2 cellular contexts compared by ENCODE assay signal in the genomic region with DNA sequence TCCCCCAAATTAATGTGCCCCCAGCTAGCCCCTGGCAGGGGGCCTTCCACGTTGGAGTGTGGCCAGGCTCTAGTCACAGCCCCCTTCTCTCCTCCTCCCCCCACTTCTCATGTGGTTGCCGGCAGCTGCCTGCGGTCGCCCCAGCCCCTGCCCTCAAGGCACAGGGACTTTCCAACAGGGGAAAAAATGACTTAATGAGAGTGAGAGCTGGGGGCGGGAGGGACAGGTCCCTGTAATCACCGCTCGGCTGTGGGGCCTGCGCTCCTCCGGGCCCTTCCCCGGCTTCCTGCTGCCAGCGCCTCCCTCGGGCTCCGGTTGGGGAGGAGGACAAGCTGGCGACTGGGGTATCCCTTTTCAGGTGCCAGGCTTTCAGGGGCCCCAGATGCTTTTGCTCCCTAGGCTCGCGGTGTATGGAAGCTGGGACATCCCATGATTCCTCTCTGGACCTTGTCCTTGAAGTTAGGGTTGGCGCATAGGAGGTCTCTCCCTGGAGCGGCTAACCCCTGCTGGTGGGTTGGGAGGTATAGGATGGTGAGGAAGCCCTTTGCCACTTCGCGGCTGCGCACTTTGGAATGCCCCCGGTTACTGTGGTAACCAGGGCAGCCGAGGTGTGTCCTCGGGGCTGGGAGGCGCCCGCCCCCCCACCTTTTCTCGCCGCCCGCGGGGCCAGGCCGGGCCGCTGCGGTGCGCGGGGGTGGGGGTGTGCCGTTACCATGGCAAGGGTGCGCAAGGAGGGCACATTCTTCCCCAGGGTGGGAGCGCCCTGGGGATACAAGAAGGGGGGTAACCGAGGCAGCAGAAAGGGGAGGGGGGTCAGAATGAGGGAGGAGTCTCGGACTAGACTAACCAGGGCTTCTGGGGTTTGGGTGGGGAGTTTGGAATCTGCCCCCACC.
TF ChIP-seq lines count a peak whose summit lies in the region.

No MANE protein-coding gene starts in this region.

TF ChIP-seq in IMR-90, 13 proteins besides CTCF, POLR2A, EP300 and RAD21:
- no peak for TF ChIP-seq CHD1 (IDR thresholded peaks at IDR 0.05; ENCODE audit: low read depth, low read length)
- TF ChIP-seq RFX5 (IDR thresholded peaks at IDR 0.05; ENCODE audit: low read depth, low read length), result no peak
- no peak for TF ChIP-seq MAFK (IDR thresholded peaks at IDR 0.05; ENCODE audit: low read depth, low read length)
- TF ChIP-seq, protein P1, sequence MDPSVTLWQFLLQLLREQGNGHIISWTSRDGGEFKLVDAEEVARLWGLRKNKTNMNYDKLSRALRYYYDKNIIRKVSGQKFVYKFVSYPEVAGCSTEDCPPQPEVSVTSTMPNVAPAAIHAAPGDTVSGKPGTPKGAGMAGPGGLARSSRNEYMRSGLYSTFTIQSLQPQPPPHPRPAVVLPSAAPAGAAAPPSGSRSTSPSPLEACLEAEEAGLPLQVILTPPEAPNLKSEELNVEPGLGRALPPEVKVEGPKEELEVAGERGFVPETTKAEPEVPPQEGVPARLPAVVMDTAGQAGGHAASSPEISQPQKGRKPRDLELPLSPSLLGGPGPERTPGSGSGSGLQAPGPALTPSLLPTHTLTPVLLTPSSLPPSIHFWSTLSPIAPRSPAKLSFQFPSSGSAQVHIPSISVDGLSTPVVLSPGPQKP (IDR thresholded peaks at IDR 0.05; ENCODE audit: borderline replicate concordance, low read depth, low read length), result no peak
- TF ChIP-seq NFE2L2 (IDR thresholded peaks at IDR 0.05; ENCODE audit: low read depth, low read length), result no peak
- TF ChIP-seq BHLHE40 (IDR thresholded peaks at IDR 0.05; ENCODE audit: low read depth, low read length), result no peak
- no peak for TF ChIP-seq FOS (IDR thresholded peaks at IDR 0.05; ENCODE audit: low read depth, low read length)
- no peak for TF ChIP-seq SMC3 (IDR thresholded peaks at IDR 0.05; ENCODE audit: low read depth, low read length)
- TF ChIP-seq, protein P2, sequence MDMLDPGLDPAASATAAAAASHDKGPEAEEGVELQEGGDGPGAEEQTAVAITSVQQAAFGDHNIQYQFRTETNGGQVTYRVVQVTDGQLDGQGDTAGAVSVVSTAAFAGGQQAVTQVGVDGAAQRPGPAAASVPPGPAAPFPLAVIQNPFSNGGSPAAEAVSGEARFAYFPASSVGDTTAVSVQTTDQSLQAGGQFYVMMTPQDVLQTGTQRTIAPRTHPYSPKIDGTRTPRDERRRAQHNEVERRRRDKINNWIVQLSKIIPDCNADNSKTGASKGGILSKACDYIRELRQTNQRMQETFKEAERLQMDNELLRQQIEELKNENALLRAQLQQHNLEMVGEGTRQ (IDR thresholded peaks at IDR 0.05; ENCODE audit: low read depth, low read length), result no peak
- TF ChIP-seq CEBPB (IDR thresholded peaks at IDR 0.05; ENCODE audit: low read depth, low read length), result no peak
- no peak for TF ChIP-seq RCOR1 (IDR thresholded peaks at IDR 0.05; ENCODE audit: insufficient replicate concordance, low read length)
- TF ChIP-seq MXI1 (IDR thresholded peaks at IDR 0.05; ENCODE audit: borderline replicate concordance, low read depth, low read length), result no peak
- no peak for TF ChIP-seq MAZ (IDR thresholded peaks at IDR 0.05; ENCODE audit: borderline replicate concordance, low read depth, low read length)

TF ChIP-seq in neural cell, 6 proteins besides CTCF, POLR2A, EP300 and RAD21:
- TF ChIP-seq TAF1 (IDR thresholded peaks at IDR 0.05; ENCODE audit: low read depth) (no peak), SMC3 (conservative IDR thresholded peaks at IDR 0.05; ENCODE audit: poor library complexity) (no peak), MXI1 (conservative IDR thresholded peaks at IDR 0.05; ENCODE audit: poor library complexity, severe bottlenecking) (no peak), EZH2 (IDR thresholded peaks at IDR 0.05; ENCODE audit: borderline replicate concordance, insufficient read depth, low read length, poor library complexity, severe bottlenecking) (no peak), POLR2AphosphoS5 (IDR thresholded peaks at IDR 0.05) (no peak)
- TF ChIP-seq, protein P3, sequence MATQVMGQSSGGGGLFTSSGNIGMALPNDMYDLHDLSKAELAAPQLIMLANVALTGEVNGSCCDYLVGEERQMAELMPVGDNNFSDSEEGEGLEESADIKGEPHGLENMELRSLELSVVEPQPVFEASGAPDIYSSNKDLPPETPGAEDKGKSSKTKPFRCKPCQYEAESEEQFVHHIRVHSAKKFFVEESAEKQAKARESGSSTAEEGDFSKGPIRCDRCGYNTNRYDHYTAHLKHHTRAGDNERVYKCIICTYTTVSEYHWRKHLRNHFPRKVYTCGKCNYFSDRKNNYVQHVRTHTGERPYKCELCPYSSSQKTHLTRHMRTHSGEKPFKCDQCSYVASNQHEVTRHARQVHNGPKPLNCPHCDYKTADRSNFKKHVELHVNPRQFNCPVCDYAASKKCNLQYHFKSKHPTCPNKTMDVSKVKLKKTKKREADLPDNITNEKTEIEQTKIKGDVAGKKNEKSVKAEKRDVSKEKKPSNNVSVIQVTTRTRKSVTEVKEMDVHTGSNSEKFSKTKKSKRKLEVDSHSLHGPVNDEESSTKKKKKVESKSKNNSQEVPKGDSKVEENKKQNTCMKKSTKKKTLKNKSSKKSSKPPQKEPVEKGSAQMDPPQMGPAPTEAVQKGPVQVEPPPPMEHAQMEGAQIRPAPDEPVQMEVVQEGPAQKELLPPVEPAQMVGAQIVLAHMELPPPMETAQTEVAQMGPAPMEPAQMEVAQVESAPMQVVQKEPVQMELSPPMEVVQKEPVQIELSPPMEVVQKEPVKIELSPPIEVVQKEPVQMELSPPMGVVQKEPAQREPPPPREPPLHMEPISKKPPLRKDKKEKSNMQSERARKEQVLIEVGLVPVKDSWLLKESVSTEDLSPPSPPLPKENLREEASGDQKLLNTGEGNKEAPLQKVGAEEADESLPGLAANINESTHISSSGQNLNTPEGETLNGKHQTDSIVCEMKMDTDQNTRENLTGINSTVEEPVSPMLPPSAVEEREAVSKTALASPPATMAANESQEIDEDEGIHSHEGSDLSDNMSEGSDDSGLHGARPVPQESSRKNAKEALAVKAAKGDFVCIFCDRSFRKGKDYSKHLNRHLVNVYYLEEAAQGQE (IDR thresholded peaks at IDR 0.05; ENCODE audit: borderline replicate concordance), result no peak
TF ChIP-seq in neural cell: peak in this region for 0.
